ENCODE assay signal across 19 cellular contexts in the genomic region with DNA sequence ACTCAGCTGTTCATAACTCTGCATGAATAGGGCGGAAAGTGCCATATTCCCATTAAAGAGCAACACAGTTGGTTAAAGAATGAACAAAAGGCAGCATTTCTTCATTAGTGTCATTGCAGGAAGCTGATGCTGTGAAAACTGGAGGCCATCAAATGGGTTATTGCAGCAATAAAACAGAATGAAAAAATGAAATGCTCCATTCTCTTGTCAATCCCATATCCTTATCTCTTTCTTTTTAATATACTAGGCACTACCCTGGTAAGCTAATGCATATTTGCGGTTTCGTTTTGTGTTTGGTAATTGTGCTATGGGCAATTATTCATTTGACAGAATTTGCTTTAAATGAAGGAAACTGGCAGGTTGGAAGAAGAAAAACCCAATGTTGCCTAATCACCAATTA. TPM values are rescaled to one million over a fixed set of nuclear protein-coding genes. Genes with fewer than 3 reads are reported as not detected.
A peak's percentile ranks its signal among the peaks of the same experiment; 100 is the strongest.
DNase-seq lines count a peak whose midpoint lies in the region; ATAC-seq lines count a peak whose summit lies in the region.
"Had no signal": no experiment of that assay in that cellular context is flagged by ENCODE, and none has a peak within 500 bp of the region (broad histone marks: within the 10 kb centered on the region; RNA-seq: fewer than 3 reads in every experiment).

No MANE protein-coding gene starts in this region.

- ATAC-seq in left colon = peak; percentile 88
- peak; percentile 41 for ATAC-seq in sciatic nerve
- no peak for ATAC-seq in GM18519 (IDR thresholded peaks at IDR 0.05; ENCODE audit: low FRiP score, unreplicated experiment)
- ATAC-seq: GM12878 had no signal

- DNase-seq in A172 (ENCODE audit: low spot score) (peak; percentile 53), left colon (no peak), sciatic nerve (ENCODE audit: low spot score) (no peak), AG08395 (ENCODE audit: low spot score) (no peak)
- DNase-seq: BE2C; C1 segment of cervical spinal cord; CD4-positive, alpha-beta memory T cell; CD4-positive, CD25-positive, alpha-beta regulatory T cell; CD8-positive, alpha-beta memory T cell; COR-L47; DMS 273 treated with DMSO at 0.1 percent for 48 hours; DMS153; DMS53; DMS79; DND-41; EL; GDM1 had no signal

- intact Hi-C loops in left colon (cut with DNase I, micrococcal nuclease) = no loop called here
- intact Hi-C loops in sciatic nerve (cut with DNase I) = no loop called here

RNA-seq across cellular contexts. Expression of gene C11orf71, which starts 25.3 kb away (rescaled TPM):
- total RNA-seq in A172 (2014; rRNA removed; shearing (Covaris generic)) = 4.1 and 4.6 TPM in 2 replicates
- total RNA-seq in left colon = 10 to 100 TPM in 1 of 2 donors, 1 to 10 TPM in 1; 9.2 to 12.5 TPM
- total RNA-seq in sciatic nerve = 8.5 TPM

RNA-seq across cellular contexts. Expression of gene RBM7, which starts 25.4 kb away (rescaled TPM):
- total RNA-seq in A172 (2014; rRNA removed; shearing (Covaris generic)) = 39.3 and 52.8 TPM in 2 replicates
- 10 to 100 TPM; 31.1 to 33.6 TPM for total RNA-seq in left colon
- 30.9 TPM for total RNA-seq in sciatic nerve
